24 cellular contexts compared by ENCODE assay signal in genomic region chr16:78473031-78473699, GRCh38.
"Had no signal": no experiment of that assay in that cellular context is flagged by ENCODE, and none has a peak within 500 bp of the region (broad histone marks: within the 10 kb centered on the region; RNA-seq: fewer than 3 reads in every experiment).

No MANE protein-coding gene starts in this region.

- H3K27ac Mint-ChIP-seq: dendritic cell treated with granulocyte-macrophage colony-stimulating factor and Interleukin-4, amounts not matched to agents 40 ng/mL and 50 ng/mL, for 4 days; natural killer cell treated with Interleukin-12 subunit alpha and Interleukin-12 subunit beta and Interleukin-15 and Interleukin-18, amount 100 ng/mL, for 72 hours had no signal

- ATAC-seq: foreskin keratinocyte; natural killer cell treated with Interleukin-12 subunit alpha and Interleukin-12 subunit beta and Interleukin-15 and Interleukin-18, amount 100 ng/mL, for 72 hours; psoas muscle; sciatic nerve had no signal

- H3K27me3 ChIP-seq: foreskin keratinocyte, hepatocyte, stomach had no signal

- H3K4me3 ChIP-seq: hepatocyte, left ventricle myocardium inferior, lung, psoas muscle, skin epidermis, stomach, thoracic aorta had no signal

- H3K9me3 Mint-ChIP-seq: dendritic cell treated with granulocyte-macrophage colony-stimulating factor and Interleukin-4, amounts not matched to agents 40 ng/mL and 50 ng/mL, for 4 days; natural killer cell treated with Interleukin-12 subunit alpha and Interleukin-12 subunit beta and Interleukin-15 and Interleukin-18, amount 100 ng/mL, for 72 hours had no signal

- H3K9me3 ChIP-seq: left ventricle myocardium inferior, psoas muscle, stomach, thoracic aorta had no signal

- H3K4me1 ChIP-seq: foreskin keratinocyte, left ventricle myocardium inferior, psoas muscle had no signal

- H3K27me3 Mint-ChIP-seq: dendritic cell treated with granulocyte-macrophage colony-stimulating factor and Interleukin-4, amounts not matched to agents 40 ng/mL and 50 ng/mL, for 4 days; natural killer cell treated with Interleukin-12 subunit alpha and Interleukin-12 subunit beta and Interleukin-15 and Interleukin-18, amount 100 ng/mL, for 72 hours had no signal

- H3K79me2 ChIP-seq: hepatocyte, parathyroid adenoma had no signal

- DNase-seq: cerebellar nuclear complex; erythroblast; foreskin keratinocyte; head of caudate nucleus; kidney; left ventricle myocardium inferior; mesenchymal stem cell; midbrain; occipital lobe; psoas muscle; retina; stimulated activated CD4-positive, alpha-beta T cell treated with anti-CD3 and anti-CD28 coated beads, Interleukin-12 subunit alpha, Interleukin-12 subunit beta, amount 100 ng/mL, for 4 hours; stimulated activated naive CD4-positive, alpha-beta T cell; stomach; substantia nigra; trophoblast cell had no signal

- H3K36me3 ChIP-seq: left ventricle myocardium inferior, stomach, thoracic aorta had no signal

- H3K36me3 Mint-ChIP-seq: natural killer cell treated with Interleukin-12 subunit alpha and Interleukin-12 subunit beta and Interleukin-15 and Interleukin-18, amount 100 ng/mL, for 72 hours had no signal

- H3K27ac ChIP-seq: foreskin keratinocyte, hepatocyte, left ventricle myocardium inferior, parathyroid adenoma, psoas muscle, skin epidermis, stomach, thoracic aorta had no signal

- H3K4me2 ChIP-seq: hepatocyte had no signal

- H2AFZ ChIP-seq: hepatocyte, parathyroid adenoma had no signal

- H3K4me3 Mint-ChIP-seq: dendritic cell treated with granulocyte-macrophage colony-stimulating factor and Interleukin-4, amounts not matched to agents 40 ng/mL and 50 ng/mL, for 4 days; natural killer cell treated with Interleukin-12 subunit alpha and Interleukin-12 subunit beta and Interleukin-15 and Interleukin-18, amount 100 ng/mL, for 72 hours had no signal
